ENCODE assay signal across 8 cellular contexts in genomic region chr22:31637375-31637937, GRCh38.
DNase-seq lines count a peak whose midpoint lies in the region; ATAC-seq and TF ChIP-seq lines count a peak whose summit lies in the region.

No MANE protein-coding gene starts in this region.

- H3K27ac Mint-ChIP-seq in stimulated activated effector memory CD8-positive, alpha-beta T cell treated with anti-CD3 and anti-CD28 coated beads, Interleukin-12 subunit alpha, Interleukin-12 subunit beta, amount 100 ng/mL, for 72 hours = peak overlapping the region; percentile 83

- DNase-seq in GDM1 (lab: John Stamatoyannopoulos, UW) (peak; percentile 68), NOMO-1 treated with DMSO at 0.1 percent for 48 hours (lab: John Stamatoyannopoulos, UW; ENCODE audit: unreplicated experiment) (peak; percentile 84), fibroblast of mammary gland (ENCODE audit: low read depth) (peak; percentile 28), NCI-H2107 (lab: John Stamatoyannopoulos, UW) (no peak)
- no peak for DNase-seq in stimulated activated effector memory CD8-positive, alpha-beta T cell treated with anti-CD3 and anti-CD28 coated beads, Interleukin-12 subunit alpha, Interleukin-12 subunit beta, amount 100 ng/mL, for 72 hours (ENCODE audit: low spot score in 2 of 2)
- DNase-seq in effector CD8-positive, alpha-beta T cell (lab: John Stamatoyannopoulos, UW) = no peak
- no peak for DNase-seq in effector CD4-positive, alpha-beta T cell

- TF ChIP-seq CTCF in fibroblast of mammary gland (conservative IDR thresholded peaks at IDR 0.05; ENCODE audit: control insufficient read depth, insufficient read depth, low read depth, low read length) = no peak

- peak overlapping the region; percentile 60 for H3K4me3 Mint-ChIP-seq in stimulated activated effector memory CD8-positive, alpha-beta T cell treated with anti-CD3 and anti-CD28 coated beads, Interleukin-12 subunit alpha, Interleukin-12 subunit beta, amount 100 ng/mL, for 72 hours

- peak; percentile 49 for ATAC-seq in GM21515 (IDR thresholded peaks at IDR 0.05; ENCODE audit: unreplicated experiment)
- ATAC-seq in stimulated activated effector memory CD8-positive, alpha-beta T cell treated with anti-CD3 and anti-CD28 coated beads, Interleukin-12 subunit alpha, Interleukin-12 subunit beta, amount 100 ng/mL, for 72 hours = no peak

- peaks cover 36% of the 10 kb centered on the region for H3K36me3 Mint-ChIP-seq in stimulated activated effector memory CD8-positive, alpha-beta T cell treated with anti-CD3 and anti-CD28 coated beads, Interleukin-12 subunit alpha, Interleukin-12 subunit beta, amount 100 ng/mL, for 72 hours

- H3K9me3 Mint-ChIP-seq in stimulated activated effector memory CD8-positive, alpha-beta T cell treated with anti-CD3 and anti-CD28 coated beads, Interleukin-12 subunit alpha, Interleukin-12 subunit beta, amount 100 ng/mL, for 72 hours = no peaks in the 10 kb centered on the region

- peaks cover 58% of the 10 kb centered on the region for H3K4me1 Mint-ChIP-seq in stimulated activated effector memory CD8-positive, alpha-beta T cell treated with anti-CD3 and anti-CD28 coated beads, Interleukin-12 subunit alpha, Interleukin-12 subunit beta, amount 100 ng/mL, for 72 hours

- H3K4me3 ChIP-seq in fibroblast of mammary gland (ENCODE audit: control insufficient read depth, low read depth, low read length) = no peak overlapping the region

Comparison
In these comparisons a context has a peak if more than half of its experiments do, and no peak if none do; other contexts are left out.
1. DNase-seq: peak in GDM1 (single experiment), NOMO-1 treated with DMSO at 0.1 percent for 48 hours (single experiment) and fibroblast of mammary gland (single experiment); none in stimulated activated effector memory CD8-positive, alpha-beta T cell treated with anti-CD3 and anti-CD28 coated beads, Interleukin-12 subunit alpha, Interleukin-12 subunit beta, amount 100 ng/mL, for 72 hours (0 of 2), effector CD8-positive, alpha-beta T cell (single experiment), effector CD4-positive, alpha-beta T cell (single experiment) and NCI-H2107 (single experiment).